ENCODE assay signal across 22 cellular contexts in the genomic region with DNA sequence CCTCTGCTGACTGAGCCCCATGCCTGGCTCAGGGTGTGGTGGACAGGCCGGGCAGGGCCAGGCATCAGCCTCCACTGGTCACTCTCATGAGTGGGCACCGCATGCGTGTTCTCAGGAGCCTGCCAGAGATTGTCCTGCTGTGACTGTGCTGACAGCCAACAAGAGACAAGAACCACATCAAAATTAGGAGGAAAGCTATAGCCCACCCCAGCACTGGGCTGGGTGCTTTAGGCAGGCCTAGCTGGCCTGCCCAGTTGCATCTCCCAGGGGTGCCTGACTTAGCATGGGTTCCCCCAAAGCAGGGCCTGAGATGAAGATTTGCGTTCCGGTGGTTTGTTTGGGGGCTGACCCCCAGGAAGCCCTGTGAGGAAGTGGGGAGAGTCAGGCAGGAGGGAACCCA. TPM values are rescaled to one million over a fixed set of nuclear protein-coding genes. Genes with fewer than 3 reads are reported as not detected.
DNase-seq lines count a peak whose midpoint lies in the region; FAIRE-seq and TF ChIP-seq lines count a peak whose summit lies in the region.
"Had no signal": no experiment of that assay in that cellular context is flagged by ENCODE, and none has a peak within 500 bp of the region (broad histone marks: within the 10 kb centered on the region; RNA-seq: fewer than 3 reads in every experiment).

No MANE protein-coding gene starts in this region.

- H2BK15ac ChIP-seq in H1 (ENCODE audit: low read length), result no peak overlapping the region

- no peaks in the 10 kb centered on the region for H3K27me3 ChIP-seq in Caco-2 (replicated peaks; ENCODE audit: control insufficient read depth, insufficient read depth, low read length)
- H3K27me3 ChIP-seq in Karpas-422 (ENCODE audit: low read length), result no peaks in the 10 kb centered on the region
- H3K27me3 ChIP-seq in H1 (replicated peaks in 1 of 4; ENCODE audit: control insufficient read depth in 3 of 4, extremely low read depth in 1 of 4, insufficient read depth in 3 of 4, low read length in 3 of 4), result no peaks in the 10 kb centered on the region

- H3K4ac ChIP-seq in H1 (replicated peaks; ENCODE audit: insufficient read length, low read depth, low read length), result no peak overlapping the region

- WGBS in H1 (ENCODE audit: extremely low coverage in 1 of 2, insufficient coverage in 1 of 2, insufficient read length in 1 of 2, insufficient replicate concordance in 2 of 2, low coverage in 1 of 2, low lambda C conversion rate in 2 of 2, missing lambda C conversion rate in 1 of 2), 2 experiments, result 82% methylated on average over 5 of the region's 5 CpGs; no CpG with 5 or more reads in 1 of the 2 experiments

- no TSS peak for BruUV-seq in Caco-2 (replicated peaks; lab: Mats Ljungman, UMichigan)

- H2BK5ac ChIP-seq in H1 (ENCODE audit: low read depth, low read length), result no peak overlapping the region; the same call in 1 of the 2 replicates

- H3K9me2 ChIP-seq in Karpas-422 (replicated peaks; ENCODE audit: insufficient read depth, low read length), result no peaks in the 10 kb centered on the region

- TF ChIP-seq POLR2A in H1 (IDR thresholded peaks at IDR 0.05; ENCODE audit: control extremely low read depth in 1 of 2, low read depth in 2 of 2, low read length in 2 of 2), result no peak

- no peak overlapping the region for H2AK5ac ChIP-seq in H1 (ENCODE audit: low read depth, low read length)

- POLR2A ChIA-PET in Caco-2 (lab: Charles Lee) (no interaction called here), H1 (lab: Charles Lee; ENCODE audit: partially characterized antibody) (no interaction called here)

- CTCF ChIA-PET in Caco-2 (lab: Charles Lee) (no interaction called here), H1 (lab: Charles Lee; ENCODE audit: partially characterized antibody) (interaction anchor here (1.0 kb wide), 2 partner anchors 38 to 45 kb away, joined by 3 read pairs; no protein-coding TSS in a partner anchor)

- H2BK20ac ChIP-seq in H1 (ENCODE audit: low read length), result no peak overlapping the region; the same call in 1 of the 2 replicates

- H3K27me3 Mint-ChIP-seq in Caco-2 (ENCODE audit: insufficient read depth, unreplicated experiment) (no peaks in the 10 kb centered on the region), osteocyte (ENCODE audit: unreplicated experiment) (no peaks in the 10 kb centered on the region)

- H3K18ac ChIP-seq in H1 (ENCODE audit: extremely low read depth, low read length), result no peak overlapping the region

- TF ChIP-seq CTCF in Caco-2 (IDR thresholded peaks at IDR 0.05; ENCODE audit: insufficient read depth in 1 of 2, low read depth in 1 of 2, low read length in 1 of 2, severe bottlenecking in 1 of 2, unreplicated experiment in 1 of 2) (no peak), H1 (IDR thresholded peaks at IDR 0.05; ENCODE audit: control extremely low read depth in 1 of 3, insufficient read depth in 1 of 3, low read depth in 1 of 3, low read length in 3 of 3) (no peak), osteocyte (IDR thresholded peaks at IDR 0.05) (no peak), GM10266 (IDR thresholded peaks at IDR 0.05; ENCODE audit: control insufficient read depth, insufficient read depth, low read depth, missing control alignments) (no peak)

- H2BK120ac ChIP-seq in H1 (replicated peaks; ENCODE audit: low read depth, low read length), result no peak overlapping the region

- no peak for TF ChIP-seq RAD21 in H1 (IDR thresholded peaks at IDR 0.05 in 1 of 2, conservative IDR thresholded peaks at IDR 0.05 in 1 of 2; ENCODE audit: low read depth in 2 of 2, low read length in 2 of 2)

- no peaks in the 10 kb centered on the region for H3K36me3 Mint-ChIP-seq in Caco-2 (ENCODE audit: insufficient read depth, unreplicated experiment)
- H3K36me3 Mint-ChIP-seq in osteocyte (ENCODE audit: unreplicated experiment), result no peaks in the 10 kb centered on the region
- H3K36me3 Mint-ChIP-seq: CD8-positive, alpha-beta T cell had no signal

- H3K9me3 ChIP-seq in Caco-2, result no peaks in the 10 kb centered on the region
- H3K9me3 ChIP-seq in Karpas-422 (ENCODE audit: low read length), result no peaks in the 10 kb centered on the region
- no peaks in the 10 kb centered on the region for H3K9me3 ChIP-seq in H1 (ENCODE audit: insufficient read depth in 2 of 2, low read depth in 1 of 2, low read length in 1 of 2)

- no peaks in the 10 kb centered on the region for H4K20me1 ChIP-seq in Karpas-422 (ENCODE audit: insufficient read depth, low read depth, low read length)
- no peaks in the 10 kb centered on the region for H4K20me1 ChIP-seq in H1 (replicated peaks in 1 of 2; ENCODE audit: control insufficient read depth in 1 of 2, insufficient read depth in 2 of 2, low read length in 2 of 2)

- no peak overlapping the region for H4K8ac ChIP-seq in H1 (ENCODE audit: extremely low read depth, insufficient read depth, low read length)

- no peaks in the 10 kb centered on the region for H3K9me3 Mint-ChIP-seq in Caco-2 (ENCODE audit: unreplicated experiment)
- H3K9me3 Mint-ChIP-seq in osteocyte (ENCODE audit: unreplicated experiment), result no peaks in the 10 kb centered on the region
- H3K9me3 Mint-ChIP-seq: CD8-positive, alpha-beta T cell had no signal

- H3K4me3 Mint-ChIP-seq in Caco-2 (ENCODE audit: unreplicated experiment), result peak overlapping the region; percentile 40
- H3K4me3 Mint-ChIP-seq in osteocyte (ENCODE audit: unreplicated experiment), result no peak overlapping the region
- H3K4me3 Mint-ChIP-seq: CD8-positive, alpha-beta T cell had no signal

- H3K4me1 Mint-ChIP-seq in Caco-2 (ENCODE audit: low read depth, unreplicated experiment) (peaks cover 22% of the 10 kb centered on the region), osteocyte (ENCODE audit: unreplicated experiment) (no peaks in the 10 kb centered on the region)

- H3K4me3 ChIP-seq in Caco-2 (ENCODE audit: low read depth, low read length) (no peak overlapping the region), Karpas-422 (ENCODE audit: low read length) (peak overlapping the region; percentile 33; the same call in 1 of the 2 replicates), H1 (ENCODE audit: extremely low read depth in 1 of 4, insufficient read depth in 2 of 4, low read depth in 3 of 4, low read length in 4 of 4) (no peak overlapping the region)
- H3K4me3 ChIP-seq: GM23248, K562 had no signal

- H3K23me2 ChIP-seq in H1 (ENCODE audit: low read depth, low read length), result no peaks in the 10 kb centered on the region

- TF ChIP-seq EP300 in H1 (IDR thresholded peaks at IDR 0.05; ENCODE audit: borderline replicate concordance in 1 of 2, low read depth in 2 of 2, low read length in 2 of 2), result no peak

- H2BK12ac ChIP-seq in H1 (ENCODE audit: low read depth, low read length), result 0 out of 2 replicates have a peak overlapping the region, but pooled peaks have one; percentile 83

- no peak overlapping the region for H3K14ac ChIP-seq in H1 (ENCODE audit: insufficient read length)

- H3K4me1 ChIP-seq in Caco-2 (peaks cover 30% of the 10 kb centered on the region), Karpas-422 (ENCODE audit: low read length) (peaks cover 34% of the 10 kb centered on the region), H1 (replicated peaks in 1 of 4; ENCODE audit: control insufficient read depth in 3 of 4, insufficient read depth in 4 of 4, low read length in 3 of 4) (peaks cover 5 to 14% (median 10%) of the 10 kb centered on the region in 4 experiments; a peak in 6 of 7 replicates)

- H3K27ac ChIP-seq in Karpas-422 (ENCODE audit: low read length) (no peak overlapping the region), H1 (ENCODE audit: low read depth, low read length) (no peak overlapping the region)
- H3K27ac ChIP-seq: GM23248, HL-60 had no signal

- H3K9ac ChIP-seq in Karpas-422 (ENCODE audit: low read length), result no peak overlapping the region
- no peak overlapping the region for H3K9ac ChIP-seq in H1 (replicated peaks in 1 of 4; ENCODE audit: extremely low read depth in 1 of 4, low read depth in 3 of 4, low read length in 3 of 4)
- H3K9ac ChIP-seq: GM23248 had no signal

- no peak overlapping the region for H3K23ac ChIP-seq in H1 (ENCODE audit: insufficient read length)

- H3K36me3 ChIP-seq in Caco-2 (ENCODE audit: control insufficient read depth, insufficient read depth, low read length) (no peaks in the 10 kb centered on the region), Karpas-422 (ENCODE audit: insufficient read depth, low read length) (no peaks in the 10 kb centered on the region), H1 (ENCODE audit: control insufficient read depth in 2 of 4, insufficient read depth in 4 of 4, low read length in 3 of 4) (no peaks in the 10 kb centered on the region)

- H3K56ac ChIP-seq in H1 (replicated peaks; ENCODE audit: insufficient read length, low read depth, low read length), result no peak overlapping the region

- H3K27ac Mint-ChIP-seq in Caco-2 (ENCODE audit: unreplicated experiment), result peak overlapping the region; percentile 85
- no peak overlapping the region for H3K27ac Mint-ChIP-seq in osteocyte (ENCODE audit: unreplicated experiment)
- H3K27ac Mint-ChIP-seq: CD8-positive, alpha-beta T cell had no signal

- H3K79me2 ChIP-seq in Karpas-422 (ENCODE audit: low read length), result no peaks in the 10 kb centered on the region
- H3K79me2 ChIP-seq in H1 (ENCODE audit: control insufficient read depth in 1 of 2, insufficient read depth in 2 of 2, low read length in 2 of 2), result no peaks in the 10 kb centered on the region

- H3K4me2 ChIP-seq in Karpas-422 (ENCODE audit: low read depth, low read length, poor library complexity, severe bottlenecking) (peak overlapping the region; percentile 67), H1 (ENCODE audit: insufficient read depth in 1 of 2, low read depth in 2 of 2, low read length in 2 of 2) (no peak overlapping the region)

- intact Hi-C loops in Caco-2 (cut with micrococcal nuclease; ENCODE audit: unreplicated experiment), result loop anchor here (5.0 kb wide), 2 partner anchors 190 to 455 kb away; no protein-coding TSS in a partner anchor

- no peak overlapping the region for H4K5ac ChIP-seq in H1 (ENCODE audit: insufficient read length, low read depth, low read length)

- H2AFZ ChIP-seq in Karpas-422 (ENCODE audit: low read length) (no peak overlapping the region), H1 (ENCODE audit: low read length) (no peak overlapping the region)
- H2AFZ ChIP-seq: GM23248 had no signal

- H4K91ac ChIP-seq in H1 (replicated peaks; ENCODE audit: insufficient read length, low read length), result no peak overlapping the region

- DNase-seq in Caco-2 (no peak), Karpas-422 (no peak), H1 (ENCODE audit: low read depth in 1 of 2, low spot score in 2 of 2) (peak in 1 of 2 experiments; percentile 36), osteocyte (ENCODE audit: extremely low spot score, unreplicated experiment) (peak; percentile 75), nucleus accumbens (lab: John Stamatoyannopoulos, UW) (no peak), GM10266 (ENCODE audit: extremely low spot score) (no peak), DMS153 (lab: John Stamatoyannopoulos, UW) (no peak), GM19239 (ENCODE audit: insufficient read length, low spot score) (no peak)
- DNase-seq: ACHN; CD8-positive, alpha-beta T cell; DMS79; GDM1; GM23248; H7; IMR-90 had no signal

- H3K79me1 ChIP-seq in H1 (ENCODE audit: low read depth, low read length), result no peaks in the 10 kb centered on the region

- no peak for FAIRE-seq in H1 (lab: Jason Lieb, UNC)
- FAIRE-seq in GM19239 (lab: Jason Lieb, UNC), result no peak
- FAIRE-seq: A204.1, D721Med, K562 had no signal

RNA-seq across cellular contexts. Expression of a gene that starts 53.9 kb away (rescaled TPM):
- total RNA-seq in Caco-2 (2022), result 1.5 and 1.8 TPM in 2 replicates
- 0.14 TPM in 1 of 2 replicates, not detected in the other for total RNA-seq in Karpas-422 (2014; rRNA removed; shearing (Covaris generic); ENCODE audit: low replicate concordance)
- total RNA-seq in H1 (2021; fragmentation: NEBNext Ultra II Directional; extraction: Animal tissue kit (Norgen Biotek cat#: 25700)), result 0.28 and 0.69 TPM in 2 replicates
- polyA plus RNA-seq in H1 (2011; rRNA removed), result 0.22 and 1.4 TPM in 2 replicates
- 3.6 TPM for polyA plus RNA-seq in H1 (2011; cell fraction: cytosol; rRNA removed)
- polyA plus RNA-seq in H1 (2011; cell fraction: nucleus; rRNA removed), result 0.74 TPM
- 0.24 to 1.4 TPM (median 0.40 TPM) in 4 replicates for polyA plus RNA-seq in H1 (2012, experiment 1 of 2)
- polyA plus RNA-seq in H1 (2012, experiment 2 of 2), result not detected
- 0.28 TPM for polyA plus RNA-seq in H1 (2013, experiment 1 of 2)
- polyA plus RNA-seq in H1 (2013, experiment 2 of 2), result 0.55 TPM
- 0.29 and 0.66 TPM in 2 replicates for polyA minus RNA-seq in H1 (2011; rRNA and poly(A)+ RNA removed)
- not detected for polyA minus RNA-seq in H1 (2011; cell fraction: cytosol; rRNA and poly(A)+ RNA removed)
- polyA minus RNA-seq in H1 (2011; cell fraction: nucleus; rRNA and poly(A)+ RNA removed), result not detected
- total RNA-seq in osteocyte, result not detected in 2 replicates
- total RNA-seq: CD8-positive, alpha-beta T cell; Daoy; GM23248; HT1080; IMR-90; K562 had no signal
- polyA plus RNA-seq: BJ, GM23248, IMR-90, K562 had no signal
